Comparison of ENCODE assay signal across 17 cellular contexts in genomic region chr2:109440507-109441156, GRCh38.
DNase-seq lines count a peak whose midpoint lies in the region; ATAC-seq, FAIRE-seq and TF ChIP-seq lines count a peak whose summit lies in the region.
"Had no signal": no experiment of that assay in that cellular context is flagged by ENCODE, and none has a peak within 500 bp of the region (broad histone marks: within the 10 kb centered on the region; RNA-seq: fewer than 3 reads in every experiment).

No MANE protein-coding gene starts in this region.

- peak overlapping the region; percentile 29 for H3K27ac Mint-ChIP-seq in astrocyte (ENCODE audit: unreplicated experiment)
- H3K27ac Mint-ChIP-seq: CD8-positive, alpha-beta T cell had no signal

- H2AFZ ChIP-seq in astrocyte (ENCODE audit: low read depth, low read length): no peak overlapping the region

- no peaks in the 10 kb centered on the region for H3K79me2 ChIP-seq in astrocyte (ENCODE audit: insufficient read depth, low read length)

- H3K36me3 ChIP-seq in astrocyte (ENCODE audit: insufficient read depth, low read length): no peaks in the 10 kb centered on the region
- H3K36me3 ChIP-seq: MG63 had no signal

- H3K4me3 ChIP-seq in astrocyte (ENCODE audit: insufficient read depth, low read depth, low read length) (no peak overlapping the region), choroid plexus epithelial cell (ENCODE audit: low read depth, low read length) (no peak overlapping the region)
- H3K4me3 ChIP-seq: MG63 had no signal

- no peaks in the 10 kb centered on the region for H3K27me3 Mint-ChIP-seq in astrocyte (ENCODE audit: low read depth, unreplicated experiment)

- peaks cover 18% of the 10 kb centered on the region for H3K4me1 ChIP-seq in astrocyte (ENCODE audit: insufficient read depth, low read length)

- no peak overlapping the region for H3K27ac ChIP-seq in astrocyte (ENCODE audit: low read depth, low read length)
- peak overlapping the region; percentile 48 for H3K27ac ChIP-seq in temporal lobe (ENCODE audit: low read depth, low read length)

- TF ChIP-seq CTCF in astrocyte (IDR thresholded peaks at IDR 0.05; ENCODE audit: insufficient read depth, low read depth, low read length) (no peak), choroid plexus epithelial cell (conservative IDR thresholded peaks at IDR 0.05; ENCODE audit: low read depth, low read length) (no peak)

- ATAC-seq in GM21723 (IDR thresholded peaks at IDR 0.05; ENCODE audit: unreplicated experiment): no peak
- ATAC-seq in HG03457 (IDR thresholded peaks at IDR 0.05; ENCODE audit: unreplicated experiment): no peak
- ATAC-seq: CD8-positive, alpha-beta T cell had no signal

- peak; percentile 24 for DNase-seq in astrocyte (ENCODE audit: low read depth)
- DNase-seq in choroid plexus epithelial cell (ENCODE audit: low read depth): peak; percentile 46
- DNase-seq in medulla oblongata (ENCODE audit: extremely low spot score): peak; percentile 28
- DNase-seq in COLO829 (ENCODE audit: low spot score): no peak
- no peak for DNase-seq in T-helper 1 cell
- DNase-seq: CD8-positive, alpha-beta T cell; MG63; NCI-H1105 treated with DMSO at 0.1 percent for 48 hours; NCI-H187 treated with DMSO at 0.1 percent for 48 hours; NCI-H446 treated with DMSO at 0.1 percent for 48 hours; NCI-H774; SHP77 treated with DMSO at 0.1 percent for 48 hours had no signal

- H3K27me3 ChIP-seq in astrocyte (ENCODE audit: insufficient read depth, low read length): no peaks in the 10 kb centered on the region
- H3K27me3 ChIP-seq: MG63 had no signal

- H3K36me3 Mint-ChIP-seq in astrocyte (ENCODE audit: low read depth, unreplicated experiment): peaks cover 18% of the 10 kb centered on the region

- H3K9ac ChIP-seq in astrocyte (ENCODE audit: low read length): no peak overlapping the region

- H3K9me3 Mint-ChIP-seq in astrocyte (ENCODE audit: unreplicated experiment): peaks cover 29% of the 10 kb centered on the region

- H3K9me3 ChIP-seq in astrocyte (ENCODE audit: insufficient read depth, low read depth, low read length): peaks cover 10% of the 10 kb centered on the region

- no peak overlapping the region for H3K4me2 ChIP-seq in astrocyte (ENCODE audit: low read length)

- no peaks in the 10 kb centered on the region for H4K20me1 ChIP-seq in astrocyte (ENCODE audit: insufficient read depth, low read length)

- no peak for FAIRE-seq in astrocyte (lab: Jason Lieb, UNC)
- FAIRE-seq: H1, RCC 7860 had no signal

- H3K4me3 Mint-ChIP-seq in astrocyte (ENCODE audit: unreplicated experiment): no peak overlapping the region
- H3K4me3 Mint-ChIP-seq: CD8-positive, alpha-beta T cell had no signal

- peaks cover 29% of the 10 kb centered on the region for H3K4me1 Mint-ChIP-seq in astrocyte (ENCODE audit: low read depth, unreplicated experiment)

Comparison
In these comparisons a context has a peak if more than half of its experiments do, and no peak if none do; other contexts are left out.
1. DNase-seq: peak in astrocyte (single experiment), choroid plexus epithelial cell (single experiment) and medulla oblongata (single experiment); none in COLO829 (single experiment) and T-helper 1 cell (0 of 5).